Comparison of ENCODE assay signal across 35 cellular contexts in genomic region chr14:70397746-70398145, GRCh38. TPM values are rescaled to one million over a fixed set of nuclear protein-coding genes. Genes with fewer than 3 reads are reported as not detected.
"Had no signal": no experiment of that assay in that cellular context is flagged by ENCODE, and none has a peak within 500 bp of the region (broad histone marks: within the 10 kb centered on the region; RNA-seq: fewer than 3 reads in every experiment).

No MANE protein-coding gene starts in this region.

- H3K4me3 ChIP-seq: body of pancreas had no signal

- H3K27me3 Mint-ChIP-seq: activated CD4-positive, alpha-beta memory T cell treated with anti-CD3 and anti-CD28 coated beads, Interleukin-2, amount 10 ng/mL, durations not matched to agents 7 days and 5 days; activated CD4-positive, alpha-beta T cell treated with anti-CD3 and anti-CD28 coated beads for 36 hours; activated CD4-positive, alpha-beta T cell treated with anti-CD3 and anti-CD28 coated beads, Interleukin-2, amount 10 ng/mL, durations not matched to agents 7 days and 5 days; activated CD8-positive, alpha-beta memory T cell treated with anti-CD3 and anti-CD28 coated beads, Interleukin-2, amount 10 ng/mL, durations not matched to agents 7 days and 5 days; activated naive CD4-positive, alpha-beta T cell treated with anti-CD3 and anti-CD28 coated beads, Interleukin-2, amount 10 ng/mL, durations not matched to agents 7 days and 5 days; activated naive CD4-positive, alpha-beta T cell treated with anti-CD3 and anti-CD28 coated beads, Interleukin-2, amount 50 U/mL, for 24 hours; activated naive CD8-positive, alpha-beta T cell; activated naive CD8-positive, alpha-beta T cell treated with anti-CD3 and anti-CD28 coated beads, Interleukin-2, amount 10 ng/mL, durations not matched to agents 7 days and 5 days; activated naive CD8-positive, alpha-beta T cell treated with anti-CD3 and anti-CD28 coated beads, Interleukin-2, amount 50 U/mL, for 24 hours; activated T-cell treated with anti-CD3 and anti-CD28 coated beads, Interleukin-2, amount 50 U/mL, for 24 hours had no signal

- H3K27ac ChIP-seq: body of pancreas, VCaP had no signal

- H3K4me1 Mint-ChIP-seq: activated CD4-positive, alpha-beta memory T cell treated with anti-CD3 and anti-CD28 coated beads, Interleukin-2, amount 10 ng/mL, durations not matched to agents 7 days and 5 days; activated CD4-positive, alpha-beta T cell treated with anti-CD3 and anti-CD28 coated beads for 36 hours; activated CD4-positive, alpha-beta T cell treated with anti-CD3 and anti-CD28 coated beads, Interleukin-2, amount 10 ng/mL, durations not matched to agents 7 days and 5 days; activated CD8-positive, alpha-beta memory T cell treated with anti-CD3 and anti-CD28 coated beads, Interleukin-2, amount 10 ng/mL, durations not matched to agents 7 days and 5 days; activated naive CD4-positive, alpha-beta T cell treated with anti-CD3 and anti-CD28 coated beads, Interleukin-2, amount 10 ng/mL, durations not matched to agents 7 days and 5 days; activated naive CD8-positive, alpha-beta T cell treated with anti-CD3 and anti-CD28 coated beads, Interleukin-2, amount 10 ng/mL, durations not matched to agents 7 days and 5 days had no signal

- H3K27me3 ChIP-seq: body of pancreas had no signal

- H3K27ac Mint-ChIP-seq: activated CD4-positive, alpha-beta memory T cell treated with anti-CD3 and anti-CD28 coated beads, Interleukin-2, amount 10 ng/mL, durations not matched to agents 7 days and 5 days; activated CD4-positive, alpha-beta T cell treated with anti-CD3 and anti-CD28 coated beads for 36 hours; activated CD4-positive, alpha-beta T cell treated with anti-CD3 and anti-CD28 coated beads, Interleukin-2, amount 10 ng/mL, durations not matched to agents 7 days and 5 days; activated CD8-positive, alpha-beta memory T cell treated with anti-CD3 and anti-CD28 coated beads, Interleukin-2, amount 10 ng/mL, durations not matched to agents 7 days and 5 days; activated CD8-positive, alpha-beta T cell treated with anti-CD3 and anti-CD28 coated beads, Interleukin-2, amount 10 ng/mL, durations not matched to agents 7 days and 5 days; activated naive CD4-positive, alpha-beta T cell treated with anti-CD3 and anti-CD28 coated beads, Interleukin-2, amount 10 ng/mL, durations not matched to agents 7 days and 5 days; activated naive CD4-positive, alpha-beta T cell treated with anti-CD3 and anti-CD28 coated beads, Interleukin-2, amount 50 U/mL, for 24 hours; activated naive CD8-positive, alpha-beta T cell; activated naive CD8-positive, alpha-beta T cell treated with anti-CD3 and anti-CD28 coated beads, Interleukin-2, amount 10 ng/mL, durations not matched to agents 7 days and 5 days; activated naive CD8-positive, alpha-beta T cell treated with anti-CD3 and anti-CD28 coated beads, Interleukin-2, amount 50 U/mL, for 24 hours; activated T-cell treated with anti-CD3 and anti-CD28 coated beads, Interleukin-2, amount 50 U/mL, for 24 hours; activated T-helper 2 cell treated with anti-CD3 and anti-CD28 coated beads, Interferon-gamma antibody, Interleukin-2, Interleukin-4, amounts not matched to agents 10 μg/mL and 5 μg/mL and 100 μg/mL, durations not matched to agents 14 hours and 24 hours and 36 hours; T-helper 1 cell treated with Interleukin-12 subunit alpha and Interleukin-12 subunit beta and Interleukin-4 antibody, amounts not matched to agents 30 μg/mL and 1 μg/mL, for 36 hours; T-helper 2 cell treated with Interferon-gamma antibody and Interleukin-4, amounts not matched to agents 5 μg/mL and 100 μg/mL, for 36 hours had no signal

- FAIRE-seq: astrocyte, TTC549 had no signal

- DNase-seq: activated CD4-positive, alpha-beta memory T cell treated with anti-CD3 and anti-CD28 coated beads, Interleukin-2, amount 10 ng/mL, durations not matched to agents 7 days and 5 days; activated CD4-positive, alpha-beta T cell treated with anti-CD3 and anti-CD28 coated beads for 1 hour; activated CD4-positive, alpha-beta T cell treated with anti-CD3 and anti-CD28 coated beads for 36 hours; activated CD4-positive, alpha-beta T cell treated with anti-CD3 and anti-CD28 coated beads for 48 hours; activated CD4-positive, alpha-beta T cell treated with anti-CD3 and anti-CD28 coated beads, Interleukin-2, amount 10 ng/mL, durations not matched to agents 7 days and 5 days; activated CD4-positive, alpha-beta T cell treated with anti-CD3 and anti-CD28 coated beads, Interleukin-2, amount 50 U/mL, for 48 hours; activated CD4-positive, CD25-positive, alpha-beta regulatory T cell; activated CD8-positive, alpha-beta memory T cell treated with anti-CD3 and anti-CD28 coated beads for 24 hours; activated CD8-positive, alpha-beta memory T cell treated with anti-CD3 and anti-CD28 coated beads, Interleukin-2, amount 10 ng/mL, durations not matched to agents 7 days and 5 days; activated CD8-positive, alpha-beta memory T cell treated with anti-CD3 and anti-CD28 coated beads, Interleukin-2, amount 50 U/mL, for 48 hours; activated CD8-positive, alpha-beta T cell treated with anti-CD3 and anti-CD28 coated beads, Interleukin-2, amount 10 ng/mL, durations not matched to agents 7 days and 5 days; activated effector memory CD4-positive, alpha-beta T cell treated with Interleukin-2 at 50 U/mL for 16 hours; activated gamma-delta T cell; activated naive CD4-positive, alpha-beta T cell treated with anti-CD3 and anti-CD28 coated beads, Interleukin-2, amount 10 ng/mL, durations not matched to agents 7 days and 5 days; activated naive CD4-positive, alpha-beta T cell treated with Interleukin-2 at 50 U/mL for 16 hours; activated naive CD8-positive, alpha-beta T cell treated with anti-CD3 and anti-CD28 coated beads, Interleukin-2, amount 10 ng/mL, durations not matched to agents 7 days and 5 days; activated naive CD8-positive, alpha-beta T cell treated with anti-CD3 and anti-CD28 coated beads, Interleukin-2, amount 50 U/mL, for 24 hours; activated T-cell treated with anti-CD3 and anti-CD28 coated beads, Interleukin-2, amount 50 U/mL, for 24 hours; activated T-cell treated with anti-CD3 and anti-CD28 coated beads, Interleukin-2, amount 50 U/mL, for 48 hours; aorta; body of pancreas; central memory CD4-positive, alpha-beta T cell; SW 1271; T-helper 1 cell; T-helper 2 cell; T-helper 9 cell had no signal

- H3K4me3 Mint-ChIP-seq: activated CD4-positive, alpha-beta memory T cell treated with anti-CD3 and anti-CD28 coated beads, Interleukin-2, amount 10 ng/mL, durations not matched to agents 7 days and 5 days; activated CD4-positive, alpha-beta T cell treated with anti-CD3 and anti-CD28 coated beads for 36 hours; activated CD4-positive, alpha-beta T cell treated with anti-CD3 and anti-CD28 coated beads, Interleukin-2, amount 10 ng/mL, durations not matched to agents 7 days and 5 days; activated CD8-positive, alpha-beta memory T cell treated with anti-CD3 and anti-CD28 coated beads, Interleukin-2, amount 10 ng/mL, durations not matched to agents 7 days and 5 days; activated CD8-positive, alpha-beta T cell treated with anti-CD3 and anti-CD28 coated beads, Interleukin-2, amount 10 ng/mL, durations not matched to agents 7 days and 5 days; activated naive CD4-positive, alpha-beta T cell treated with anti-CD3 and anti-CD28 coated beads, Interleukin-2, amount 10 ng/mL, durations not matched to agents 7 days and 5 days; activated naive CD4-positive, alpha-beta T cell treated with anti-CD3 and anti-CD28 coated beads, Interleukin-2, amount 50 U/mL, for 24 hours; activated naive CD8-positive, alpha-beta T cell; activated naive CD8-positive, alpha-beta T cell treated with anti-CD3 and anti-CD28 coated beads, Interleukin-2, amount 10 ng/mL, durations not matched to agents 7 days and 5 days; activated naive CD8-positive, alpha-beta T cell treated with anti-CD3 and anti-CD28 coated beads, Interleukin-2, amount 50 U/mL, for 24 hours; activated T-cell treated with anti-CD3 and anti-CD28 coated beads, Interleukin-2, amount 50 U/mL, for 24 hours; T-helper 1 cell treated with Interleukin-12 subunit alpha and Interleukin-12 subunit beta and Interleukin-4 antibody, amounts not matched to agents 30 μg/mL and 1 μg/mL, for 36 hours; T-helper 2 cell treated with Interferon-gamma antibody and Interleukin-4, amounts not matched to agents 5 μg/mL and 100 μg/mL, for 36 hours had no signal

- ATAC-seq: activated CD4-positive, alpha-beta T cell treated with anti-CD3 and anti-CD28 coated beads for 36 hours; activated CD4-positive, CD25-positive, alpha-beta regulatory T cell treated with anti-CD3 and anti-CD28 coated beads, Interleukin-2, amount 50 U/mL, for 24 hours; activated CD8-positive, alpha-beta memory T cell treated with anti-CD3 and anti-CD28 coated beads, Interleukin-2, amount 10 ng/mL, durations not matched to agents 7 days and 5 days; activated CD8-positive, alpha-beta T cell treated with anti-CD3 and anti-CD28 coated beads, Interleukin-2, amount 10 ng/mL, durations not matched to agents 7 days and 5 days; activated naive CD8-positive, alpha-beta T cell treated with anti-CD3 and anti-CD28 coated beads, Interleukin-2, amount 50 U/mL, for 24 hours; body of pancreas had no signal

- H3K9me3 ChIP-seq: body of pancreas had no signal

- H3K9me3 Mint-ChIP-seq: activated CD4-positive, alpha-beta memory T cell treated with anti-CD3 and anti-CD28 coated beads, Interleukin-2, amount 10 ng/mL, durations not matched to agents 7 days and 5 days; activated CD4-positive, alpha-beta T cell treated with anti-CD3 and anti-CD28 coated beads, Interleukin-2, amount 10 ng/mL, durations not matched to agents 7 days and 5 days; activated naive CD4-positive, alpha-beta T cell treated with anti-CD3 and anti-CD28 coated beads, Interleukin-2, amount 50 U/mL, for 24 hours; activated naive CD8-positive, alpha-beta T cell treated with anti-CD3 and anti-CD28 coated beads, Interleukin-2, amount 50 U/mL, for 24 hours; activated T-cell treated with anti-CD3 and anti-CD28 coated beads, Interleukin-2, amount 50 U/mL, for 24 hours; activated T-helper 2 cell treated with anti-CD3 and anti-CD28 coated beads, Interferon-gamma antibody, Interleukin-2, Interleukin-4, amounts not matched to agents 10 μg/mL and 5 μg/mL and 100 μg/mL, durations not matched to agents 14 hours and 24 hours and 36 hours; T-helper 1 cell treated with Interleukin-12 subunit alpha and Interleukin-12 subunit beta and Interleukin-4 antibody, amounts not matched to agents 30 μg/mL and 1 μg/mL, for 36 hours; T-helper 2 cell treated with Interferon-gamma antibody and Interleukin-4, amounts not matched to agents 5 μg/mL and 100 μg/mL, for 36 hours had no signal

RNA-seq across cellular contexts. Expression of gene ADAM21, which starts 54.2 kb away (rescaled TPM):
- total RNA-seq: activated CD4-positive, alpha-beta memory T cell treated with anti-CD3 and anti-CD28 coated beads, Interleukin-2, amount 10 ng/mL, durations not matched to agents 7 days and 5 days; activated CD4-positive, alpha-beta T cell treated with anti-CD3 and anti-CD28 coated beads, Interleukin-2, amount 10 ng/mL, durations not matched to agents 7 days and 5 days; activated CD8-positive, alpha-beta T cell treated with anti-CD3 and anti-CD28 coated beads, Interleukin-2, amount 10 ng/mL, durations not matched to agents 7 days and 5 days; activated naive CD8-positive, alpha-beta T cell treated with anti-CD3 and anti-CD28 coated beads, Interleukin-2, amount 10 ng/mL, durations not matched to agents 7 days and 5 days; activated T-helper 2 cell treated with anti-CD3 and anti-CD28 coated beads, Interferon-gamma antibody, Interleukin-2, Interleukin-4, amounts not matched to agents 10 μg/mL and 5 μg/mL and 100 μg/mL, durations not matched to agents 14 hours and 24 hours and 36 hours had no signal
- polyA plus RNA-seq: aorta had no signal
